22 cellular contexts compared by ENCODE assay signal in genomic region chr1:66968574-66968973, GRCh38. TPM values are rescaled to one million over a fixed set of nuclear protein-coding genes. Genes with fewer than 3 reads are reported as not detected.
DNase-seq lines count a peak whose midpoint lies in the region; ATAC-seq and TF ChIP-seq lines count a peak whose summit lies in the region.
"Had no signal": no experiment of that assay in that cellular context is flagged by ENCODE, and none has a peak within 500 bp of the region (broad histone marks: within the 10 kb centered on the region; RNA-seq: fewer than 3 reads in every experiment).

No MANE protein-coding gene starts in this region.

- no peak for ATAC-seq in CD8-positive, alpha-beta T cell
- ATAC-seq in T-cell (replicated peaks in 1 of 4), result no peak
- ATAC-seq: HepG2, K562, PC-3 had no signal

- no peak overlapping the region for H3K27ac ChIP-seq in CD4-positive, alpha-beta memory T cell (ENCODE audit: low read depth, low read length)
- H3K27ac ChIP-seq in CD8-positive, alpha-beta T cell (ENCODE audit: low read depth, low read length), result no peak overlapping the region
- no peak overlapping the region for H3K27ac ChIP-seq in tibial artery

- no peak for DNase-seq in CD4-positive, alpha-beta memory T cell
- DNase-seq in CD8-positive, alpha-beta T cell, result no peak
- DNase-seq in adipocyte (ENCODE audit: low read depth) (peak; percentile 14), fibroblast of peridontal ligament (ENCODE audit: extremely low read depth) (peak; percentile 22), NOMO-1 treated with dmso at 0.1 percent for 144 hours (lab: John Stamatoyannopoulos, UW; ENCODE audit: unreplicated experiment) (no peak), tibial artery (no peak), T-cell (no peak)
- no peak for DNase-seq in activated CD4-positive, alpha-beta T cell treated with anti-CD3 and anti-CD28 coated beads for 4 hours
- DNase-seq: C1 segment of cervical spinal cord; CD8-positive, alpha-beta memory T cell; DMS 273 treated with DMSO at 0.1 percent for 48 hours; DMS79; GF-D8; Kasumi-1; NCI-H1092 treated with DMSO at 0.1 percent for 48 hours; NCI-H1436 treated with DMSO at 0.1 percent for 48 hours; NCI-H187 treated with DMSO at 0.1 percent for 48 hours; NCI-H524; NCI-H774; PC-3 had no signal

- no peak overlapping the region for H3K9ac ChIP-seq in adipocyte (ENCODE audit: low read length)

- CTCF ChIA-PET in CD4-positive, alpha-beta memory T cell (lab: Charles Lee; ENCODE audit: partially characterized antibody), result interaction anchor here (1.1 kb wide), 1 partner anchor 244 kb away, joined by 3 read pairs; no protein-coding TSS in a partner anchor
- CTCF ChIA-PET in CD8-positive, alpha-beta T cell (lab: Charles Lee), result interaction anchor here (0.7 to 3.9 kb wide), 2 partner anchors 18 to 181 kb away, joined by 3 to 15 read pairs; no protein-coding TSS in a partner anchor
- CTCF ChIA-PET in T-cell (lab: Charles Lee), result interaction anchor here in 1 of 2 donors (0.5 to 0.6 kb wide), 2 partner anchors 10 to 33 kb away, joined by 3 to 5 read pairs; no protein-coding TSS in a partner anchor

- H3K4me3 ChIP-seq in CD4-positive, alpha-beta memory T cell (ENCODE audit: low read length in 2 of 2), result no peak overlapping the region
- no peak overlapping the region for H3K4me3 ChIP-seq in CD8-positive, alpha-beta T cell (ENCODE audit: low read depth, low read length)
- no peak overlapping the region for H3K4me3 ChIP-seq in adipocyte (ENCODE audit: low read length)
- no peak overlapping the region for H3K4me3 ChIP-seq in tibial artery
- H3K4me3 ChIP-seq: K562 had no signal

- H3K27me3 ChIP-seq in CD4-positive, alpha-beta memory T cell (ENCODE audit: insufficient read depth, low read length), result no peaks in the 10 kb centered on the region
- H3K27me3 ChIP-seq in CD8-positive, alpha-beta T cell (ENCODE audit: insufficient read depth, low read length), result no peaks in the 10 kb centered on the region
- no peaks in the 10 kb centered on the region for H3K27me3 ChIP-seq in adipocyte (replicated peaks; ENCODE audit: control insufficient read depth, insufficient read depth, low read length)
- H3K27me3 ChIP-seq in tibial artery, result no peaks in the 10 kb centered on the region

- H3K9me3 Mint-ChIP-seq in CD4-positive, alpha-beta memory T cell, result peaks cover 0 to 10% (median 5%) of the 10 kb centered on the region in 8 donors
- peaks cover 6% of the 10 kb centered on the region for H3K9me3 Mint-ChIP-seq in CD8-positive, alpha-beta T cell
- H3K9me3 Mint-ChIP-seq in T-cell, result peaks cover 0 to 10% (median 0%) of the 10 kb centered on the region in 3 donors

- POLR2A ChIA-PET in CD4-positive, alpha-beta memory T cell (lab: Charles Lee; ENCODE audit: partially characterized antibody), result no interaction called here
- POLR2A ChIA-PET in CD8-positive, alpha-beta T cell (lab: Charles Lee), result no interaction called here
- POLR2A ChIA-PET in T-cell (lab: Charles Lee), result no interaction called here

- no peak overlapping the region for H3K4me3 Mint-ChIP-seq in CD4-positive, alpha-beta memory T cell
- no peak overlapping the region for H3K4me3 Mint-ChIP-seq in CD8-positive, alpha-beta T cell
- H3K4me3 Mint-ChIP-seq in T-cell, result no peak overlapping the region
- H3K4me3 Mint-ChIP-seq: CD8-positive, alpha-beta memory T cell had no signal

- TF ChIP-seq CTCF in CD8-positive, alpha-beta T cell (IDR thresholded peaks at IDR 0.05), result no peak
- TF ChIP-seq CTCF in tibial artery (IDR thresholded peaks at IDR 0.05), result no peak

- intact Hi-C loops in CD4-positive, alpha-beta memory T cell (cut with micrococcal nuclease), result no loop called here
- intact Hi-C loops in CD8-positive, alpha-beta T cell (cut with DNase I, micrococcal nuclease), result no loop called here
- intact Hi-C loops in tibial artery (cut with DNase I; ENCODE audit: low total_unique reads), result no loop called here

- peaks cover 19 to 36% (median 27%) of the 10 kb centered on the region in 4 donors for H3K4me1 Mint-ChIP-seq in CD4-positive, alpha-beta memory T cell
- H3K4me1 Mint-ChIP-seq in CD8-positive, alpha-beta T cell (ENCODE audit: low read depth), result peaks cover 14% of the 10 kb centered on the region
- H3K4me1 Mint-ChIP-seq in T-cell, result peaks cover 29 to 39% (median 32%) of the 10 kb centered on the region in 3 donors

- H3K27ac Mint-ChIP-seq in CD4-positive, alpha-beta memory T cell, result peak overlapping the region in 4 of 7 donors; percentile 11 to 71 (median 42)
- peak overlapping the region; percentile 8 for H3K27ac Mint-ChIP-seq in CD8-positive, alpha-beta T cell
- peak overlapping the region in 1 of 2 donors; percentile 69 for H3K27ac Mint-ChIP-seq in T-cell

- H3K36me3 Mint-ChIP-seq in CD4-positive, alpha-beta memory T cell, result peaks cover 59 to 77% of the 10 kb centered on the region in 2 donors
- peaks cover 81% of the 10 kb centered on the region for H3K36me3 Mint-ChIP-seq in CD8-positive, alpha-beta T cell
- H3K36me3 Mint-ChIP-seq in T-cell, result peaks cover 69% of the 10 kb centered on the region

- H3K9me3 ChIP-seq in CD4-positive, alpha-beta memory T cell (ENCODE audit: control insufficient read depth in 1 of 2, low read length in 2 of 2), result no peaks in the 10 kb centered on the region
- no peaks in the 10 kb centered on the region for H3K9me3 ChIP-seq in CD8-positive, alpha-beta T cell (ENCODE audit: low read length)
- H3K9me3 ChIP-seq in adipocyte (ENCODE audit: control insufficient read depth, low read length), result peaks cover 6% of the 10 kb centered on the region
- peaks cover 0 to 3% (median 0%) of the 10 kb centered on the region in 3 donors for H3K9me3 ChIP-seq in tibial artery

- H3K4me1 ChIP-seq in CD4-positive, alpha-beta memory T cell (ENCODE audit: insufficient read depth, low read length), result no peaks in the 10 kb centered on the region
- H3K4me1 ChIP-seq in CD8-positive, alpha-beta T cell (ENCODE audit: insufficient read depth, low read length), result no peaks in the 10 kb centered on the region
- H3K4me1 ChIP-seq in adipocyte (ENCODE audit: control insufficient read depth, insufficient read depth, low read length) (no peaks in the 10 kb centered on the region), tibial artery (no peaks in the 10 kb centered on the region)

- H3K36me3 ChIP-seq in CD4-positive, alpha-beta memory T cell (ENCODE audit: insufficient read depth, low read length), result peaks cover 22% of the 10 kb centered on the region
- peaks cover 19% of the 10 kb centered on the region for H3K36me3 ChIP-seq in CD8-positive, alpha-beta T cell (ENCODE audit: insufficient read depth, low read length)
- H3K36me3 ChIP-seq in adipocyte (ENCODE audit: control insufficient read depth, insufficient read depth, low read length, severe bottlenecking) (peaks cover 77% of the 10 kb centered on the region), tibial artery (peaks cover 58 to 72% (median 62%) of the 10 kb centered on the region in 3 donors)

- no peaks in the 10 kb centered on the region for H3K27me3 Mint-ChIP-seq in CD4-positive, alpha-beta memory T cell
- H3K27me3 Mint-ChIP-seq in CD8-positive, alpha-beta T cell (ENCODE audit: low read depth), result no peaks in the 10 kb centered on the region
- no peaks in the 10 kb centered on the region for H3K27me3 Mint-ChIP-seq in T-cell
- H3K27me3 Mint-ChIP-seq: CD8-positive, alpha-beta memory T cell had no signal

RNA-seq across cellular contexts. Expression of gene MIER1, which starts 43.8 kb away (rescaled TPM):
- total RNA-seq in CD4-positive, alpha-beta memory T cell, result 10 to 100 TPM; 77.0 to 81.3 TPM
- polyA plus RNA-seq in CD4-positive, alpha-beta memory T cell, result 10 to 100 TPM; 25.5 to 41.3 TPM
- total RNA-seq in CD8-positive, alpha-beta T cell, result 10 to 100 TPM; 94.5 to 96.5 TPM
- total RNA-seq in T-cell, result 10 to 100 TPM; 55.3 to 77.1 (median 58.1) TPM

RNA-seq across cellular contexts. Expression of gene DNAI4, which starts 43.9 kb away (rescaled TPM):
- total RNA-seq in CD4-positive, alpha-beta memory T cell, result 10 to 100 TPM in 1 of 2 experiments, 1 to 10 TPM in 1; 7.9 to 11.4 TPM
- polyA plus RNA-seq in CD4-positive, alpha-beta memory T cell, result 1 to 10 TPM; 1.3 to 2.1 TPM
- total RNA-seq in CD8-positive, alpha-beta T cell, result 1 to 10 TPM; 4.9 to 5.1 TPM
- total RNA-seq in T-cell, result 10 to 100 TPM in 1 of 5 donors, 1 to 10 TPM in 4; 5.6 to 11.7 (median 7.7) TPM

Comparison
In these comparisons a context has a peak if more than half of its experiments do, and no peak if none do; other contexts are left out.
1. DNase-seq: peak in adipocyte (single experiment) and fibroblast of peridontal ligament (single experiment); none in CD4-positive, alpha-beta memory T cell (0 of 5), CD8-positive, alpha-beta T cell (0 of 7), NOMO-1 treated with dmso at 0.1 percent for 144 hours (single experiment), tibial artery (0 of 2), T-cell (0 of 34) and activated CD4-positive, alpha-beta T cell treated with anti-CD3 and anti-CD28 coated beads for 4 hours (0 of 2).